ENCODE assay signal across 8 cellular contexts in the genomic region with DNA sequence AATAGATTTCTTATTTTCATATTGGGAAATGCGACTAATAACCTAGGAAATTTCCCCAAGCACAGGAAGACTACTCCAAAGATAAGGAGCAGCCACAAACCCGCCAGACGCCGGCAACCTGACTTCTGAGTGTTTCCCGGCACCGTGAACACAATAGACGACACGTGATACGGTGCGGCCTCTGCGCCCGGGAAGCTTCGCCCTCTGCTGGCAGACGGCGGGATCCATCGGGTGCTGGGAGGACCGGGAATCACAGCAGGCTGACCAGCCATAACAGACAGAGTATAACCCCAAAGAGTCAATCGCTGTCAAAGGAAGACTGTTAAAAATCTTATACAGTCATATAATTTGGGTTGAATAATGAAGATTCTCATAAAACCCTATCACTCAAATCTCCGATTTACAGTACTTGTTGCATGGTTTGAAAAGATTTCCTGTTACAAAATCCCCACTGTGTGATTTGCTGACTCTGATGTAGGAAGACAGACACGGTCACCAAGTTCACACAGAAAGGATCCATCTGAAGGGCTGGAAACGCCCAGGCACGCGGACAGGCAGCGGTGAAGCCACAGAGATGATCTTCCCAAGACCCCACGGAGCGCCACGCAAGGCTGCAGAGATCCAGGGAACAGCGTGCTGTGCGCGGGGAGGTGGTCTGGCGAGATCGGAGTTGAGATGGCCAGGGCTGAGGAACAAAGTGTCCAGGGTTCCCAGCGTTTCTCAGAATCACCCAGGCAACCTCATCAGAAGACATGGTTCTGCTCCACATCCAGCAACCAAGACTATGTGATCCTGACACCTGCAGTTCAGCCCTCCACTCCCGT.
DNase-seq lines count a peak whose midpoint lies in the region; ATAC-seq, FAIRE-seq and TF ChIP-seq lines count a peak whose summit lies in the region.

No MANE protein-coding gene starts in this region.

- no peaks in the 10 kb centered on the region for H3K27me3 ChIP-seq in RWPE2 (ENCODE audit: insufficient read depth, poor library complexity, severe bottlenecking)

- ATAC-seq in RWPE2 (ENCODE audit: low read depth), result peak; percentile 98

- H3K27ac ChIP-seq in RWPE2 (ENCODE audit: poor library complexity, severe bottlenecking), result no peak overlapping the region

- DNase-seq in Daoy (ENCODE audit: low read depth) (peak; percentile 91), H4 (ENCODE audit: low spot score) (peak; percentile 76), LHCN-M2 (ENCODE audit: low read depth) (peak; percentile 73), RWPE2 (ENCODE audit: low spot score) (no peak), activated gamma-delta T cell treated with Interleukin-2 at 50 U/mL for 16 hours (peak; percentile 67), frontal cortex (ENCODE audit: low spot score in 2 of 2) (peak; percentile 81 to 86), non-pigmented ciliary epithelial cell (ENCODE audit: low read depth) (peak; percentile 38), superior temporal gyrus (ENCODE audit: extremely low spot score) (peak; percentile 93)

- 0 out of 2 replicates have a peak, but pooled peaks cover 3% of the 10 kb centered on the region for H3K36me3 ChIP-seq in RWPE2 (ENCODE audit: low read depth)

- peak; percentile 53 for FAIRE-seq in frontal cortex (lab: Jason Lieb, UNC)

- no peaks in the 10 kb centered on the region for H3K9me3 ChIP-seq in RWPE2 (ENCODE audit: severe bottlenecking)

- no peak overlapping the region for H3K4me3 ChIP-seq in RWPE2 (ENCODE audit: severe bottlenecking)

- no peaks in the 10 kb centered on the region for H3K4me1 ChIP-seq in RWPE2 (ENCODE audit: insufficient read depth, poor library complexity, severe bottlenecking)

- TF ChIP-seq CTCF in RWPE2 (IDR thresholded peaks at IDR 0.05; ENCODE audit: poor library complexity, severe bottlenecking), result peak; percentile 92
